In genomic region chr1:25235411-25235810, GRCh38 we compare ENCODE assay signal across 2 cellular contexts. TPM values are rescaled to one million over a fixed set of nuclear protein-coding genes. Genes with fewer than 3 reads are reported as not detected.
"Had no signal": no experiment of that assay in that cellular context is flagged by ENCODE, and none has a peak within 500 bp of the region (broad histone marks: within the 10 kb centered on the region; RNA-seq: fewer than 3 reads in every experiment).

No MANE protein-coding gene starts in this region.

RNA-seq across cellular contexts. Expression of gene RHD, which starts 36.9 kb away (rescaled TPM):
- total RNA-seq: LHCN-M2, MCF 10A had no signal
